Comparison of ENCODE assay signal across 12 cellular contexts in the genomic region with DNA sequence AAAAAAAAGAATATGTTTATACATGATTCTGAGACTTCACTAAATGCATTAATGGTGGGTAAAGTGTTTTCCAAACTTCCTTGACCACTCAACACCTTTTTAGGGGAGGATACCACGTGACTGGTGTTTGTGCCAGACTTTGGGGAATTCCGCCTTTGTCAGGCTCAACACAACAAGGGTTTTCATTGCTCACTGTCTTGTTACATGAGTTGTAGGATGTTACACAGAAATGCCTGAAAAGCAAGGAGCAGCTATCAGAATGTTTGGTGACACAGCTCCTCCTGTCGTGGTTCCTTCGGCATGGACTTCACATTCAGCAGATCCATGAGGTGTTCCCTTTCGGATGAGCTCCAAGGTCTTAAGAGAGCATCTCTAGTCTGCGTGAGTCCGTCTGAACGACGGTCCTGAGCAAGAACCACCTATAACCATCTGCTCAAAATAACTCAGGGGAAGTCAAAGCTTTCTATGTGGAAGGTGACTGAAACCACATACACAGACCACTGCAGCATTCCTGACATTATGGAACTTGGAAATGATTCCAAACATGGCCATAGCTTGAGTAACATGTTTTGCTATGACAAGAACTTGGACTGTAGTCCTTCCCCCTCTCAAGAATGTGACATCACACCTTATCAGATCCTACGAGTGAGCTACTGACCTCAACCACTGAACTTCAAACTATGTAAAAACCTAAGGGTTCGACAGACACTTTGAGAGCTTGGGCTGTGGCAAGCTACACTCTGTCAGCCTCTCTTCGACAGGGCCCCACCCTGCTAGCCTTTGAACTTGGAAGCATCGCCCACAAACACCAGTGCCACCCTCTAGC. TPM values are rescaled to one million over a fixed set of nuclear protein-coding genes. Genes with fewer than 3 reads are reported as not detected.
DNase-seq lines count a peak whose midpoint lies in the region; ATAC-seq and TF ChIP-seq lines count a peak whose summit lies in the region.
"Had no signal": no experiment of that assay in that cellular context is flagged by ENCODE, and none has a peak within 500 bp of the region (broad histone marks: within the 10 kb centered on the region; RNA-seq: fewer than 3 reads in every experiment).

No MANE protein-coding gene starts in this region.

- H3K4me3 ChIP-seq in foreskin fibroblast (ENCODE audit: low read depth in 1 of 2, low read length in 2 of 2) (no peak overlapping the region), skeletal muscle satellite cell (ENCODE audit: low read length) (no peak overlapping the region), coronary artery (no peak overlapping the region)
- H3K4me3 ChIP-seq: lung, spleen had no signal

- TF ChIP-seq CTCF in foreskin fibroblast (IDR thresholded peaks at IDR 0.05; ENCODE audit: low read depth, low read length), result no peak
- no peak for TF ChIP-seq CTCF in coronary artery (IDR thresholded peaks at IDR 0.05)

- peak; percentile 93 for DNase-seq in EL
- peak; percentile 78 for DNase-seq in SW480 (ENCODE audit: low spot score)
- peak; percentile 54 to 65 for DNase-seq in foreskin fibroblast
- no peak for DNase-seq in NK-92 treated with Interleukin-12 subunit alpha and Interleukin-12 subunit beta, amount 100 ng/mL, for 24 hours (lab: John Stamatoyannopoulos, UW)
- no peak for DNase-seq in coronary artery (ENCODE audit: low spot score)
- DNase-seq: RPMI8226; spleen; stimulated activated CD8-positive, alpha-beta memory T cell treated with anti-CD3 and anti-CD28 coated beads, Interleukin-4, amount 100 ng/mL, for 48 hours had no signal

- no peaks in the 10 kb centered on the region for H3K27me3 ChIP-seq in skeletal muscle satellite cell (ENCODE audit: control insufficient read depth, insufficient read depth, low read length)
- H3K27me3 ChIP-seq: spleen had no signal

- H3K36me3 ChIP-seq in skeletal muscle satellite cell (ENCODE audit: insufficient read depth, low read length), result no peaks in the 10 kb centered on the region
- H3K36me3 ChIP-seq: spleen had no signal

- H3K27ac ChIP-seq in coronary artery, result peak overlapping the region in 1 of 2 donors; percentile 78
- H3K27ac ChIP-seq: spleen had no signal

- ATAC-seq in HG03571 (IDR thresholded peaks at IDR 0.05; ENCODE audit: unreplicated experiment), result no peak
- no peak for ATAC-seq in GM21786 (IDR thresholded peaks at IDR 0.05; ENCODE audit: unreplicated experiment)

- H3K9ac ChIP-seq in skeletal muscle satellite cell (ENCODE audit: low read depth, low read length), result peak overlapping the region; percentile 72

- peak overlapping the region; percentile 21 for H3K4me2 ChIP-seq in skeletal muscle satellite cell (ENCODE audit: low read length)

- no peaks in the 10 kb centered on the region for H3K9me3 ChIP-seq in skeletal muscle satellite cell (replicated peaks; ENCODE audit: low read length)
- H3K9me3 ChIP-seq: spleen had no signal

- peaks cover 54% of the 10 kb centered on the region for H3K4me1 ChIP-seq in skeletal muscle satellite cell (ENCODE audit: control insufficient read depth, insufficient read depth, low read length)

RNA-seq across cellular contexts. Expression of gene MCFD2, which starts 57.5 kb away (rescaled TPM):
- 146 and 148 TPM in 2 replicates for total RNA-seq in skeletal muscle satellite cell (2012; rRNA removed)

Comparison
In these comparisons a context has a peak if more than half of its experiments do, and no peak if none do; other contexts are left out.
1. DNase-seq: peak in EL (single experiment), SW480 (single experiment) and foreskin fibroblast (2 of 2); none in NK-92 treated with Interleukin-12 subunit alpha and Interleukin-12 subunit beta, amount 100 ng/mL, for 24 hours (single experiment) and coronary artery (single experiment).